8 cellular contexts compared by ENCODE assay signal in genomic region chr1:43945898-43946243, GRCh38. TPM values are rescaled to one million over a fixed set of nuclear protein-coding genes. Genes with fewer than 3 reads are reported as not detected.
DNase-seq lines count a peak whose midpoint lies in the region; ATAC-seq and TF ChIP-seq lines count a peak whose summit lies in the region.

No MANE protein-coding gene starts in this region.

- H3K36me3 ChIP-seq in naive thymus-derived CD4-positive, alpha-beta T cell (ENCODE audit: control insufficient read depth in 2 of 3, insufficient read depth in 3 of 3, low read length in 3 of 3): peaks cover 0 to 8% (median 0%) of the 10 kb centered on the region in 3 experiments

- H3K27me3 Mint-ChIP-seq in IgD-negative memory B cell: no peaks in the 10 kb centered on the region
- no peaks in the 10 kb centered on the region for H3K27me3 Mint-ChIP-seq in chondrocyte (ENCODE audit: low read depth)
- H3K27me3 Mint-ChIP-seq in naive thymus-derived CD4-positive, alpha-beta T cell: no peaks in the 10 kb centered on the region

- no peak overlapping the region for H3K27ac ChIP-seq in AG04450 (ENCODE audit: low read depth, low read length)
- H3K27ac ChIP-seq in naive thymus-derived CD4-positive, alpha-beta T cell (ENCODE audit: low read depth, low read length): peak overlapping the region; percentile 97

- H3K9me3 ChIP-seq in AG04450 (ENCODE audit: control insufficient read depth, insufficient read depth, low read length): no peaks in the 10 kb centered on the region; the same call in 1 of the 2 replicates
- H3K9me3 ChIP-seq in naive thymus-derived CD4-positive, alpha-beta T cell (ENCODE audit: control insufficient read depth in 2 of 3, low read length in 3 of 3): no peaks in the 10 kb centered on the region

- no peak for TF ChIP-seq CTCF in AG04450 (IDR thresholded peaks at IDR 0.05; ENCODE audit: low read depth, low read length)
- no peak for TF ChIP-seq CTCF in chondrocyte (IDR thresholded peaks at IDR 0.05)

- DNase-seq in AG04450 (ENCODE audit: low read depth, low spot score) (no peak), chondrocyte (ENCODE audit: low spot score) (no peak), activated gamma-delta T cell treated with Interleukin-2 at 50 U/mL for 16 hours (no peak)
- no peak for DNase-seq in naive thymus-derived CD4-positive, alpha-beta T cell

- H3K4me1 Mint-ChIP-seq in IgD-negative memory B cell: peaks cover 24 to 32% (median 32%) of the 10 kb centered on the region in 3 donors
- H3K4me1 Mint-ChIP-seq in chondrocyte (ENCODE audit: low read depth): peaks cover 33% of the 10 kb centered on the region
- H3K4me1 Mint-ChIP-seq in naive thymus-derived CD4-positive, alpha-beta T cell: peaks cover 37 to 62% (median 51%) of the 10 kb centered on the region in 7 donors

- peak overlapping the region; percentile 89 to 97 (median 94) for H3K4me3 Mint-ChIP-seq in IgD-negative memory B cell
- peak overlapping the region; percentile 86 for H3K4me3 Mint-ChIP-seq in chondrocyte (ENCODE audit: unreplicated experiment)
- H3K4me3 Mint-ChIP-seq in naive thymus-derived CD4-positive, alpha-beta T cell: peak overlapping the region; percentile 87 to 96 (median 90)

- POLR2A ChIA-PET in AG04450 (lab: Yijun Ruan, JAX): interaction anchor here (0.6 to 1.6 kb wide), 4 partner anchors 11 to 296 kb away, joined by 3 to 5 read pairs (median 4); partner anchors contain the start of genes ATP6V0B and KDM4A
- POLR2A ChIA-PET in naive thymus-derived CD4-positive, alpha-beta T cell (lab: Charles Lee): interaction anchor here (0.8 to 3.2 kb wide), 3 partner anchors 11 to 29 kb away, joined by 5 to 23 read pairs (median 9); partner anchors contain the start of genes ATP6V0B and DPH2

- CTCF ChIA-PET in AG04450 (lab: Charles Lee): interaction anchor here (0.6 to 7.5 kb wide), 7 partner anchors 9 to 182 kb away, joined by 3 to 80 read pairs (median 7); partner anchors contain the start of genes ARTN and DPH2
- CTCF ChIA-PET in naive thymus-derived CD4-positive, alpha-beta T cell (lab: Charles Lee): interaction anchor here (0.8 to 2.8 kb wide), 4 partner anchors 11 to 296 kb away, joined by 3 to 17 read pairs (median 4); partner anchors contain the start of genes ARTN, ATP6V0B and KDM4A

- H3K36me3 Mint-ChIP-seq in IgD-negative memory B cell (peaks cover 2% of the 10 kb centered on the region), chondrocyte (ENCODE audit: low read depth) (peaks cover 6% of the 10 kb centered on the region)
- peaks cover 7 to 13% (median 11%) of the 10 kb centered on the region in 5 donors for H3K36me3 Mint-ChIP-seq in naive thymus-derived CD4-positive, alpha-beta T cell

- no peaks in the 10 kb centered on the region for H3K9me3 Mint-ChIP-seq in IgD-negative memory B cell
- no peaks in the 10 kb centered on the region for H3K9me3 Mint-ChIP-seq in chondrocyte (ENCODE audit: low read depth)
- H3K9me3 Mint-ChIP-seq in naive thymus-derived CD4-positive, alpha-beta T cell: no peaks in the 10 kb centered on the region

- H3K27ac Mint-ChIP-seq in IgD-negative memory B cell (peak overlapping the region; percentile 59 to 94 (median 94)), chondrocyte (ENCODE audit: unreplicated experiment) (peak overlapping the region; percentile 98)
- peak overlapping the region; percentile 84 to 98 (median 94) for H3K27ac Mint-ChIP-seq in naive thymus-derived CD4-positive, alpha-beta T cell

- ATAC-seq in naive thymus-derived CD4-positive, alpha-beta T cell: no peak
- ATAC-seq in HG03175 (IDR thresholded peaks at IDR 0.05; ENCODE audit: unreplicated experiment) (no peak), HG03025 (IDR thresholded peaks at IDR 0.05; ENCODE audit: low FRiP score, unreplicated experiment) (no peak), GM19023 (IDR thresholded peaks at IDR 0.05; ENCODE audit: unreplicated experiment) (no peak)

- H3K4me1 ChIP-seq in naive thymus-derived CD4-positive, alpha-beta T cell (ENCODE audit: control insufficient read depth in 2 of 2, insufficient read depth in 2 of 2, low read length in 2 of 2): peaks cover 17% of the 10 kb centered on the region in 2 donors

- intact Hi-C loops in naive thymus-derived CD4-positive, alpha-beta T cell (cut with micrococcal nuclease): loop anchor here (1.0 to 10.0 kb wide), 15 partner anchors 23 to 1261 kb away; partner anchors contain the start of genes ATP6V0B (in 2 of the 2), CCDC24 (in 2 of the 2), CFAP57 (in 2 of the 2) and EBNA1BP2 (in 2 of the 2)

- H3K4me3 ChIP-seq in AG04450 (ENCODE audit: low read depth, low read length): peak overlapping the region; percentile 91
- H3K4me3 ChIP-seq in naive thymus-derived CD4-positive, alpha-beta T cell (ENCODE audit: low read length): peak overlapping the region; percentile 86

- H3K27me3 ChIP-seq in AG04450 (ENCODE audit: control insufficient read depth, insufficient read depth, low read length): no peaks in the 10 kb centered on the region
- H3K27me3 ChIP-seq in naive thymus-derived CD4-positive, alpha-beta T cell (ENCODE audit: control insufficient read depth in 2 of 2, insufficient read depth in 2 of 2, low read length in 2 of 2): no peaks in the 10 kb centered on the region

RNA-seq across cellular contexts. Expression of gene IPO13, which starts 0.9 kb away (rescaled TPM):
- polyA plus RNA-seq in AG04450 (2011; rRNA removed) (11.2 and 16.1 TPM in 2 replicates), IgD-negative memory B cell (14.9 TPM)
- 31.2 and 43.9 TPM in 2 replicates for polyA minus RNA-seq in AG04450 (2011; rRNA and poly(A)+ RNA removed)
- 33.4 to 39.2 TPM (median 38.8 TPM) in 3 replicates for total RNA-seq in chondrocyte
- 10 to 100 TPM; 10.1 to 32.3 (median 17.0) TPM for total RNA-seq in naive thymus-derived CD4-positive, alpha-beta T cell
- 10 to 100 TPM; 13.0 to 15.2 TPM for polyA plus RNA-seq in naive thymus-derived CD4-positive, alpha-beta T cell

RNA-seq across cellular contexts. Expression of gene ARTN, which starts 12.3 kb away (rescaled TPM):
- 0.21 TPM in 1 of 2 replicates, not detected in the other for polyA plus RNA-seq in AG04450 (2011; rRNA removed)
- polyA minus RNA-seq in AG04450 (2011; rRNA and poly(A)+ RNA removed): not detected in 2 replicates
- polyA plus RNA-seq in IgD-negative memory B cell: not detected
- 0.50 to 1.6 TPM (median 0.69 TPM) in 3 replicates for total RNA-seq in chondrocyte
- 1 to 10 TPM in 1 of 5 experiments, under 1 TPM in 4; 0.51 to 2.2 (median 0.68) TPM for total RNA-seq in naive thymus-derived CD4-positive, alpha-beta T cell
- polyA plus RNA-seq in naive thymus-derived CD4-positive, alpha-beta T cell: not detected

RNA-seq across cellular contexts. Expression of gene DPH2, which starts 23.9 kb away (rescaled TPM):
- polyA plus RNA-seq in AG04450 (2011; rRNA removed): 17.9 and 22.2 TPM in 2 replicates
- polyA minus RNA-seq in AG04450 (2011; rRNA and poly(A)+ RNA removed): 17.2 and 25.0 TPM in 2 replicates
- polyA plus RNA-seq in IgD-negative memory B cell: 38.4 TPM
- total RNA-seq in chondrocyte: 22.2 to 27.3 TPM (median 22.4 TPM) in 3 replicates
- total RNA-seq in naive thymus-derived CD4-positive, alpha-beta T cell: 10 to 100 TPM; 21.3 to 40.1 (median 29.4) TPM
- polyA plus RNA-seq in naive thymus-derived CD4-positive, alpha-beta T cell: 10 to 100 TPM; 29.4 to 40.9 TPM

RNA-seq across cellular contexts. Expression of gene ATP6V0B, which starts 28.9 kb away (rescaled TPM):
- polyA plus RNA-seq in AG04450 (2011; rRNA removed) (130 and 140 TPM in 2 replicates), IgD-negative memory B cell (261 TPM)
- 64.5 and 77.1 TPM in 2 replicates for polyA minus RNA-seq in AG04450 (2011; rRNA and poly(A)+ RNA removed)
- 112 to 123 TPM (median 122 TPM) in 3 replicates for total RNA-seq in chondrocyte
- total RNA-seq in naive thymus-derived CD4-positive, alpha-beta T cell: 100 to 1,000 TPM in 2 of 5 experiments, 10 to 100 TPM in 3; 47.3 to 152 (median 69.3) TPM
- polyA plus RNA-seq in naive thymus-derived CD4-positive, alpha-beta T cell: 100 to 1,000 TPM; 147 to 166 TPM

RNA-seq across cellular contexts. Expression of gene B4GALT2, which starts 33.1 kb away (rescaled TPM):
- 39.0 and 50.4 TPM in 2 replicates for polyA plus RNA-seq in AG04450 (2011; rRNA removed)
- 40.8 and 55.5 TPM in 2 replicates for polyA minus RNA-seq in AG04450 (2011; rRNA and poly(A)+ RNA removed)
- 1.0 TPM for polyA plus RNA-seq in IgD-negative memory B cell
- total RNA-seq in chondrocyte: 94.8 to 109 TPM (median 99.4 TPM) in 3 replicates
- 10 to 100 TPM in 1 of 5 experiments, 1 to 10 TPM in 2, under 1 TPM in 2; 0.49 to 16.9 (median 1.6) TPM for total RNA-seq in naive thymus-derived CD4-positive, alpha-beta T cell
- not detected for polyA plus RNA-seq in naive thymus-derived CD4-positive, alpha-beta T cell
